ENCODE assay signal across 8 cellular contexts in genomic region chr1:95309031-95309459, GRCh38.
DNase-seq lines count a peak whose midpoint lies in the region; ATAC-seq and TF ChIP-seq lines count a peak whose summit lies in the region.

No MANE protein-coding gene starts in this region.

- H3K4me3 ChIP-seq in adrenal gland = no peak overlapping the region
- H3K4me3 ChIP-seq in iPS DF 6.9 (ENCODE audit: low read length) = no peak overlapping the region

- H3K27me3 ChIP-seq in adrenal gland (peaks cover 4% of the 10 kb centered on the region), iPS DF 6.9 (ENCODE audit: control insufficient read depth, insufficient read depth, low read length) (no peaks in the 10 kb centered on the region)

- H3K27ac ChIP-seq in adrenal gland = no peak overlapping the region
- H3K27ac ChIP-seq in iPS DF 6.9 (ENCODE audit: low read length) = no peak overlapping the region

- WGBS in adrenal gland, 4 donors = 28 to 37% (median 31%) methylated on average over 2 of the region's 2 CpGs
- WGBS in iPS DF 6.9 (ENCODE audit: insufficient coverage, insufficient read length) = no CpG with 5 or more reads among the region's 2 CpGs

- H3K36me3 ChIP-seq in adrenal gland (replicated peaks in 1 of 2) (no peaks in the 10 kb centered on the region), iPS DF 6.9 (ENCODE audit: control insufficient read depth, insufficient read depth, low read length) (no peaks in the 10 kb centered on the region)

- TF ChIP-seq CTCF in adrenal gland (IDR thresholded peaks at IDR 0.05) = peak; percentile 16 to 51 (median 40)
- no peak for TF ChIP-seq CTCF in omental fat pad (IDR thresholded peaks at IDR 0.05)

- H3K9me3 ChIP-seq in adrenal gland (replicated peaks in 1 of 3) = no peaks in the 10 kb centered on the region
- no peaks in the 10 kb centered on the region for H3K9me3 ChIP-seq in iPS DF 6.9 (ENCODE audit: control insufficient read depth, insufficient read depth, low read length)

- H3K4me1 ChIP-seq in adrenal gland (replicated peaks in 1 of 2) (peaks cover 0 to 3% of the 10 kb centered on the region in 2 donors), iPS DF 6.9 (ENCODE audit: control insufficient read depth, insufficient read depth, low read length) (no peaks in the 10 kb centered on the region)

- intact Hi-C loops in adrenal gland (cut with DNase I) = no loop called here

- ATAC-seq in GM18909 (IDR thresholded peaks at IDR 0.05; ENCODE audit: poor library complexity, unreplicated experiment) (no peak), GM21825 (IDR thresholded peaks at IDR 0.05; ENCODE audit: unreplicated experiment) (no peak), omental fat pad (ENCODE audit: low FRiP score) (no peak)

- DNase-seq in EL = peak; percentile 18
- peak; percentile 42 for DNase-seq in NCI-H1105 treated with DMSO at 0.1 percent for 48 hours (lab: John Stamatoyannopoulos, UW)
- DNase-seq in adrenal gland = peak in 3 of 7 donors; percentile 10 to 69 (median 18)
- DNase-seq in iPS DF 6.9 (ENCODE audit: low read depth, low spot score) = peak; percentile 25
- no peak for DNase-seq in UCSD-AML1 (lab: John Stamatoyannopoulos, UW; ENCODE audit: unreplicated experiment)
- no peak for DNase-seq in omental fat pad (ENCODE audit: low spot score)

- no peak for TF ChIP-seq POLR2A in adrenal gland (IDR thresholded peaks at IDR 0.05)

Comparison
In these comparisons a context has a peak if more than half of its experiments do, and no peak if none do; other contexts are left out.
1. DNase-seq: peak in EL (single experiment), NCI-H1105 treated with DMSO at 0.1 percent for 48 hours (single experiment) and iPS DF 6.9 (single experiment); none in UCSD-AML1 (single experiment) and omental fat pad (single experiment).
2. CTCF ChIP-seq: peak in adrenal gland (6 of 6); none in omental fat pad (0 of 3).